Comparison of ENCODE assay signal across 1 cellular context in genomic region chr17:19388791-19389190, GRCh38.
TF ChIP-seq lines count a peak whose summit lies in the region.

No MANE protein-coding gene starts in this region.

TF ChIP-seq in IMR-90, 13 proteins besides CTCF, POLR2A, EP300 and RAD21:
- TF ChIP-seq MAFK (IDR thresholded peaks at IDR 0.05; ENCODE audit: low read depth, low read length) = no peak
- no peak for TF ChIP-seq MXI1 (IDR thresholded peaks at IDR 0.05; ENCODE audit: borderline replicate concordance, low read depth, low read length)
- TF ChIP-seq BHLHE40 (IDR thresholded peaks at IDR 0.05; ENCODE audit: low read depth, low read length) = no peak
- TF ChIP-seq USF2 (IDR thresholded peaks at IDR 0.05; ENCODE audit: low read depth, low read length) = no peak
- TF ChIP-seq MAZ (IDR thresholded peaks at IDR 0.05; ENCODE audit: borderline replicate concordance, low read depth, low read length) = no peak
